8 cellular contexts compared by ENCODE assay signal in genomic region chr18:21598726-21599584, GRCh38. TPM values are rescaled to one million over a fixed set of nuclear protein-coding genes. Genes with fewer than 3 reads are reported as not detected.
DNase-seq lines count a peak whose midpoint lies in the region; ATAC-seq and TF ChIP-seq lines count a peak whose summit lies in the region.

No MANE protein-coding gene starts in this region.

- peaks cover 4 to 37% (median 27%) of the 10 kb centered on the region in 11 experiments; a peak in 13 of 22 replicates for H4K20me1 ChIP-seq in BLaER1 treated with 17β-estradiol and CSF1 and Interleukin-3, amounts not matched to agents 10 nM and 100 nM

- H3K27ac ChIP-seq in BLaER1 treated with 17β-estradiol and CSF1 and Interleukin-3, amounts not matched to agents 10 nM and 100 nM, result peak overlapping the region; percentile 78 to 97 (median 91); a peak in 21 of 22 replicates
- peak overlapping the region; percentile 92 to 99 (median 98) for H3K27ac ChIP-seq in transverse colon

- no peaks in the 10 kb centered on the region for H3K9me3 Mint-ChIP-seq in activated naive CD4-positive, alpha-beta T cell treated with anti-CD3 and anti-CD28 coated beads, Interleukin-2, amount 50 U/mL, for 72 hours

- no peaks in the 10 kb centered on the region for H3K27me3 ChIP-seq in BLaER1 treated with 17β-estradiol and CSF1 and Interleukin-3, amounts not matched to agents 10 nM and 100 nM
- H3K27me3 ChIP-seq in transverse colon, result no peaks in the 10 kb centered on the region

- H3K4me1 ChIP-seq in BLaER1 treated with 17β-estradiol and CSF1 and Interleukin-3, amounts not matched to agents 10 nM and 100 nM, result peaks cover 29 to 52% (median 40%) of the 10 kb centered on the region in 10 experiments
- peaks cover 3 to 33% (median 7%) of the 10 kb centered on the region in 4 donors for H3K4me1 ChIP-seq in transverse colon

- in situ Hi-C loops in transverse colon (cut with MboI; ENCODE audit: low pct_ligation_motif_present in 1 of 4, low pct_unique_long_range_greater_than_20kb in 1 of 4, low sequenced_read_pairs in 3 of 4), result no loop called here

- CTCF ChIA-PET in HEK293T (lab: Yijun Ruan, JAX), result interaction anchor here (0.6 to 3.0 kb wide), 2 partner anchors 12 to 285 kb away, joined by 6 to 48 read pairs; partner anchors contain the start of gene SNRPD1

- no peak for TF ChIP-seq CTCF in transverse colon (IDR thresholded peaks at IDR 0.05)

- no peak for TF ChIP-seq EP300 in transverse colon (IDR thresholded peaks at IDR 0.05; ENCODE audit: low read depth)

- H3K36me3 ChIP-seq in BLaER1 treated with 17β-estradiol and CSF1 and Interleukin-3, amounts not matched to agents 10 nM and 100 nM, result peaks cover 13 to 26% (median 21%) of the 10 kb centered on the region in 11 experiments; a peak in 21 of 22 replicates
- H3K36me3 ChIP-seq in transverse colon, result no peaks in the 10 kb centered on the region

- peak overlapping the region; percentile 77 to 97 (median 92) for H3K4me2 ChIP-seq in BLaER1 treated with 17β-estradiol and CSF1 and Interleukin-3, amounts not matched to agents 10 nM and 100 nM

- DNase-seq in HEK293T (ENCODE audit: extremely low spot score) (peak; percentile 21), kidney tubule cell (ENCODE audit: low spot score) (peak; percentile 27), transverse colon (peak; percentile 28), NCI-H2196 treated with DMSO at 0.1 percent for 48 hours (lab: John Stamatoyannopoulos, UW; ENCODE audit: unreplicated experiment) (no peak)
- DNase-seq in activated naive CD4-positive, alpha-beta T cell treated with anti-CD3 and anti-CD28 coated beads, Interleukin-2, amount 50 U/mL, for 72 hours (ENCODE audit: low spot score in 2 of 2), result no peak

- 40 to 43% methylated on average over 11 to 18 of the region's 18 CpGs for WGBS in transverse colon (ENCODE audit: low coverage in 1 of 2), 2 donors

- peak overlapping the region; percentile 97 to 99 for H3K27ac Mint-ChIP-seq in activated naive CD4-positive, alpha-beta T cell treated with anti-CD3 and anti-CD28 coated beads, Interleukin-2, amount 50 U/mL, for 72 hours

- H3K36me3 Mint-ChIP-seq in activated naive CD4-positive, alpha-beta T cell treated with anti-CD3 and anti-CD28 coated beads, Interleukin-2, amount 50 U/mL, for 72 hours, result peaks cover 13 to 18% of the 10 kb centered on the region in 2 donors

- TF ChIP-seq POLR2A in transverse colon (IDR thresholded peaks at IDR 0.05), result no peak

- peak overlapping the region; percentile 79 to 97 (median 87) for H3K9ac ChIP-seq in BLaER1 treated with 17β-estradiol and CSF1 and Interleukin-3, amounts not matched to agents 10 nM and 100 nM

- intact Hi-C loops in transverse colon (cut with DNase I; ENCODE audit: low total_unique reads), result no loop called here

- ATAC-seq in activated naive CD4-positive, alpha-beta T cell treated with anti-CD3 and anti-CD28 coated beads, Interleukin-2, amount 50 U/mL, for 72 hours, result no peak
- ATAC-seq in HG02981 (IDR thresholded peaks at IDR 0.05; ENCODE audit: unreplicated experiment), result no peak
- ATAC-seq in HG03039 (IDR thresholded peaks at IDR 0.05; ENCODE audit: unreplicated experiment), result no peak

- peaks cover 2 to 21% (median 18%) of the 10 kb centered on the region in 11 experiments; a peak in 20 of 22 replicates for H3K9me3 ChIP-seq in BLaER1 treated with 17β-estradiol and CSF1 and Interleukin-3, amounts not matched to agents 10 nM and 100 nM (replicated peaks in 1 of 11)
- no peaks in the 10 kb centered on the region for H3K9me3 ChIP-seq in transverse colon

- POLR2A ChIA-PET in HEK293T (lab: Yijun Ruan, JAX), result interaction anchor here (0.9 to 4.3 kb wide), 5 partner anchors 9 to 149 kb away, joined by 3 to 58 read pairs (median 9); partner anchors contain the start of genes MIB1 and SNRPD1

- H3K4me3 ChIP-seq in BLaER1 treated with 17β-estradiol and CSF1 and Interleukin-3, amounts not matched to agents 10 nM and 100 nM, result peak overlapping the region; percentile 86 to 98 (median 92)
- peak overlapping the region in 3 of 4 donors; percentile 64 to 80 (median 74) for H3K4me3 ChIP-seq in transverse colon

TF ChIP-seq in HEK293T, 16 proteins besides CTCF, POLR2A, EP300 and RAD21:
- TF ChIP-seq ZNF384 (IDR thresholded peaks at IDR 0.05), result peak; percentile 59; the same call in 1 of the 2 replicates
- TF ChIP-seq FOXK2 (IDR thresholded peaks at IDR 0.05), result no peak
- no peak for TF ChIP-seq CTBP1 (IDR thresholded peaks at IDR 0.05; ENCODE audit: borderline replicate concordance)
- TF ChIP-seq FOXM1 (IDR thresholded peaks at IDR 0.05; ENCODE audit: borderline replicate concordance), result no peak

RNA-seq across cellular contexts. Expression of gene ESCO1, which starts 1.5 kb away (rescaled TPM):
- total RNA-seq in activated naive CD4-positive, alpha-beta T cell treated with anti-CD3 and anti-CD28 coated beads, Interleukin-2, amount 50 U/mL, for 72 hours, result 10 to 100 TPM; 19.7 to 25.9 TPM
- total RNA-seq in transverse colon, result 10 to 100 TPM in 3 of 4 donors, 1 to 10 TPM in 1; 7.1 to 39.0 (median 18.6) TPM

RNA-seq across cellular contexts. Expression of gene SNRPD1, which starts 13.2 kb away (rescaled TPM):
- total RNA-seq in activated naive CD4-positive, alpha-beta T cell treated with anti-CD3 and anti-CD28 coated beads, Interleukin-2, amount 50 U/mL, for 72 hours, result 100 to 1,000 TPM in 1 of 2 donors, 10 to 100 TPM in 1; 88.2 to 135 TPM
- 10 to 100 TPM in 2 of 4 donors, 1 to 10 TPM in 2; 1.4 to 11.3 (median 7.6) TPM for total RNA-seq in transverse colon

Comparison
In these comparisons a context has a peak if more than half of its experiments do, and no peak if none do; other contexts are left out.
1. DNase-seq: peak in HEK293T (single experiment), kidney tubule cell (single experiment) and transverse colon (single experiment); none in activated naive CD4-positive, alpha-beta T cell treated with anti-CD3 and anti-CD28 coated beads, Interleukin-2, amount 50 U/mL, for 72 hours (0 of 2) and NCI-H2196 treated with DMSO at 0.1 percent for 48 hours (single experiment).
2. RNA of gene SNRPD1, which starts 13.2 kb away (total RNA-seq): 88.2 to 135 TPM in activated naive CD4-positive, alpha-beta T cell treated with anti-CD3 and anti-CD28 coated beads, Interleukin-2, amount 50 U/mL, for 72 hours; 1.4 to 11.3 TPM in transverse colon; every median in the first group is over 4 times any median in the second.